ENCODE assay signal across 1 cellular context in the genomic region with DNA sequence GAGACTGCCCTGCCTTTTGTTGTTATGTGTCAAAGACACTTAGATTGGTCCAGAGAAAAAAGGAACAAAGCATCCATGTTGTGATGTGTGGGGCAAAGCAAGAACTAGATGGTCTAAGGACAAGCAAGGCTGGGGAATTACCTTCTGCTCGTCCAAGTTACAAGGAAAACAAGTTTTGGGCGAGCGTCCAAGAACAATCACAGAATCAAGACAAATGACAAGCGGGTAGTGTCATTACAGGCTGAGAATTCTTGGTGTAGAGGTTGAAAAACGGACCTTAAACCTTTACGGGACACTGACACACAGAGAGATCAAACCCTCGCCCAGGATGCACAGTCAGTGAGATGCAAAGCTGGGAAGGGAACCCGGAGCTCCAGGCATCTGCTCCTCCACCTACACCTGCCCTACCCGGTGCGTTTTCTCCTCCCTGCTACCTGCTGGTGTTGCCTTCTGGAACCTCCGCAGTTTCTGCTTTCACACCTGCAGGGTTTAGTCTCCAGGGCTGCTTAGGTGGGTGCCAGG.
TF ChIP-seq lines count a peak whose summit lies in the region.

No MANE protein-coding gene starts in this region.

TF ChIP-seq in HCT116, 20 proteins besides CTCF, POLR2A, EP300 and RAD21 (continued from another document):
- TF ChIP-seq, protein P1, sequence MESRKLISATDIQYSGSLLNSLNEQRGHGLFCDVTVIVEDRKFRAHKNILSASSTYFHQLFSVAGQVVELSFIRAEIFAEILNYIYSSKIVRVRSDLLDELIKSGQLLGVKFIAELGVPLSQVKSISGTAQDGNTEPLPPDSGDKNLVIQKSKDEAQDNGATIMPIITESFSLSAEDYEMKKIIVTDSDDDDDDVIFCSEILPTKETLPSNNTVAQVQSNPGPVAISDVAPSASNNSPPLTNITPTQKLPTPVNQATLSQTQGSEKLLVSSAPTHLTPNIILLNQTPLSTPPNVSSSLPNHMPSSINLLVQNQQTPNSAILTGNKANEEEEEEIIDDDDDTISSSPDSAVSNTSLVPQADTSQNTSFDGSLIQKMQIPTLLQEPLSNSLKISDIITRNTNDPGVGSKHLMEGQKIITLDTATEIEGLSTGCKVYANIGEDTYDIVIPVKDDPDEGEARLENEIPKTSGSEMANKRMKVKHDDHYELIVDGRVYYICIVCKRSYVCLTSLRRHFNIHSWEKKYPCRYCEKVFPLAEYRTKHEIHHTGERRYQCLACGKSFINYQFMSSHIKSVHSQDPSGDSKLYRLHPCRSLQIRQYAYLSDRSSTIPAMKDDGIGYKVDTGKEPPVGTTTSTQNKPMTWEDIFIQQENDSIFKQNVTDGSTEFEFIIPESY (IDR thresholded peaks at IDR 0.05; ENCODE audit: extremely low read depth, insufficient replicate concordance, low read length), result no peak
- TF ChIP-seq, protein P2, sequence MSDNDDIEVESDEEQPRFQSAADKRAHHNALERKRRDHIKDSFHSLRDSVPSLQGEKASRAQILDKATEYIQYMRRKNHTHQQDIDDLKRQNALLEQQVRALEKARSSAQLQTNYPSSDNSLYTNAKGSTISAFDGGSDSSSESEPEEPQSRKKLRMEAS (IDR thresholded peaks at IDR 0.05), result no peak
- TF ChIP-seq JUND (IDR thresholded peaks at IDR 0.05) (no peak), EGR1 (IDR thresholded peaks at IDR 0.05; ENCODE audit: low read depth) (no peak), ELF1 (IDR thresholded peaks at IDR 0.05; ENCODE audit: borderline replicate concordance, low read depth) (no peak), EZH2phosphoT487 (IDR thresholded peaks at IDR 0.05; ENCODE audit: borderline replicate concordance) (no peak), SRF (IDR thresholded peaks at IDR 0.05; ENCODE audit: low read depth) (no peak), ZFX (IDR thresholded peaks at IDR 0.05) (no peak), CBX3 (IDR thresholded peaks at IDR 0.05; ENCODE audit: low read depth) (no peak)
TF ChIP-seq in HCT116: peak in this region for 0.
